Comparison of ENCODE assay signal across 8 cellular contexts in genomic region chr4:8428288-8429097, GRCh38. TPM values are rescaled to one million over a fixed set of nuclear protein-coding genes. Genes with fewer than 3 reads are reported as not detected.
DNase-seq lines count a peak whose midpoint lies in the region; ATAC-seq and TF ChIP-seq lines count a peak whose summit lies in the region.

No MANE protein-coding gene starts in this region.

- TF ChIP-seq POLR2A in breast epithelium (IDR thresholded peaks at IDR 0.05) = peak; percentile 78

- H3K27ac ChIP-seq in AG04450 (ENCODE audit: low read depth, low read length) (peak overlapping the region; percentile 21), VCaP (peak overlapping the region; percentile 67), breast epithelium (peak overlapping the region; percentile 91 to 94)

- H3K27me3 ChIP-seq in AG04450 (ENCODE audit: control insufficient read depth, insufficient read depth, low read length) (no peaks in the 10 kb centered on the region), breast epithelium (no peaks in the 10 kb centered on the region)

- peaks cover 0 to 21% of the 10 kb centered on the region in 2 donors for H3K4me1 ChIP-seq in breast epithelium

- H3K4me3 ChIP-seq in AG04450 (ENCODE audit: low read depth, low read length) (peak overlapping the region; percentile 78), breast epithelium (peak overlapping the region; percentile 78 to 98 (median 89))

- peak; percentile 67 for DNase-seq in AG04450 (ENCODE audit: low read depth, low spot score)
- peak; percentile 47 for DNase-seq in NCI-H2171 treated with DMSO at 0.1 percent for 48 hours (lab: John Stamatoyannopoulos, UW)
- peak; percentile 87 to 95 for DNase-seq in breast epithelium (ENCODE audit: low spot score in 2 of 2)
- peak; percentile 96 for DNase-seq in iPS-NIHi7 (ENCODE audit: extremely low spot score)
- DNase-seq in smooth muscle cell of the brain vasculature (ENCODE audit: low read depth, low spot score) = peak; percentile 55

- H3K9me3 ChIP-seq in AG04450 (ENCODE audit: control insufficient read depth, insufficient read depth, low read length) (no peaks in the 10 kb centered on the region; the same call in 1 of the 2 replicates), breast epithelium (no peaks in the 10 kb centered on the region)

- POLR2A ChIA-PET in AG04450 (lab: Yijun Ruan, JAX) = interaction anchor here (0.5 to 1.6 kb wide), 5 partner anchors 8 to 214 kb away, joined by 3 to 5 read pairs (median 3); partner anchors contain the start of genes ACOX3 and TRMT44

- ATAC-seq in GM18870 (IDR thresholded peaks at IDR 0.05; ENCODE audit: unreplicated experiment) (peak; percentile 79), HG03103 (IDR thresholded peaks at IDR 0.05; ENCODE audit: low read depth, unreplicated experiment) (peak; percentile 81)

- intact Hi-C loops in breast epithelium (cut with DNase I; ENCODE audit: low total_unique reads) = no loop called here

- peak; percentile 59 for TF ChIP-seq CTCF in AG04450 (IDR thresholded peaks at IDR 0.05; ENCODE audit: low read depth, low read length)
- TF ChIP-seq CTCF in VCaP (conservative IDR thresholded peaks at IDR 0.05) = peak; percentile 55
- TF ChIP-seq CTCF in breast epithelium (IDR thresholded peaks at IDR 0.05) = peak in 1 of 3 donors; percentile 16

- H3K36me3 ChIP-seq in breast epithelium = no peaks in the 10 kb centered on the region

- CTCF ChIA-PET in AG04450 (lab: Charles Lee) = interaction anchor here (0.6 to 2.2 kb wide), 10 partner anchors 8 to 1019 kb away, joined by 3 to 10 read pairs (median 6); partner anchors contain the start of genes ACOX3 and TRMT44

RNA-seq across cellular contexts. Expression of gene ACOX3, which starts 12.0 kb away (rescaled TPM):
- 7.9 and 10.2 TPM in 2 replicates for polyA plus RNA-seq in AG04450 (2011; rRNA removed)
- 10.0 and 12.5 TPM in 2 replicates for polyA minus RNA-seq in AG04450 (2011; rRNA and poly(A)+ RNA removed)
- 10 to 100 TPM; 24.0 to 69.4 (median 47.9) TPM for total RNA-seq in breast epithelium

RNA-seq across cellular contexts. Expression of gene TRMT44, which starts 12.1 kb away (rescaled TPM):
- polyA plus RNA-seq in AG04450 (2011; rRNA removed) = 6.9 and 7.0 TPM in 2 replicates
- 10.3 and 10.5 TPM in 2 replicates for polyA minus RNA-seq in AG04450 (2011; rRNA and poly(A)+ RNA removed)
- 10 to 100 TPM; 24.6 to 47.7 (median 28.2) TPM for total RNA-seq in breast epithelium

Comparison
In these comparisons a context has a peak if more than half of its experiments do, and no peak if none do; other contexts are left out.
1. Peak in every context shown above with its lines: DNase-seq, ATAC-seq, H3K4me3 ChIP-seq and H3K27ac ChIP-seq.
2. H3K27ac ChIP-seq: peak in every context shown above with its lines; median percentile 92 in breast epithelium; 67 in VCaP; 21 in AG04450.